In the genomic region with DNA sequence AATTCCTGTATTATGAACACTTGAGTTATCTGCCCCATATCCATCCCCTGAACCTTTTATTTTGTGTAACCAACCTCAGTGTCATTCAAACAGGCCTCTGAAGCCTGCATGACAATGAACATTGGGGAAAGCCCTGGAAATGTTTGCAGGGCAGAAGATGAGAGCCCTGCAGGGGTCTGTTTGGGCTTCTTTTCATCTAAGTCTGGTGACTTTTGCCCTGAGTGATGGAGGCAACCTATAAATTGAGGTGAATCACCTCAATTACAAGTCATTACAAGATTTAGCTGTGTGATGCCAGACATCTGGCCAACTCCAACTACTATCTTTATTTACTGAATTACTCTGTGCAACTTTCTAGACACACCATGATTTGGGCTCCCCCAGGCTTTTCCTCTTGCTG, we compare ENCODE assay signal across 17 cellular contexts.
DNase-seq lines count a peak whose midpoint lies in the region; ATAC-seq lines count a peak whose summit lies in the region.
"Had no signal": no experiment of that assay in that cellular context is flagged by ENCODE, and none has a peak within 500 bp of the region (broad histone marks: within the 10 kb centered on the region; RNA-seq: fewer than 3 reads in every experiment).

No MANE protein-coding gene starts in this region.

- peaks cover 2% of the 10 kb centered on the region for H3K27me3 Mint-ChIP-seq in activated CD4-positive, alpha-beta T cell treated with anti-CD3 and anti-CD28 coated beads for 36 hours
- H3K27me3 Mint-ChIP-seq in dendritic cell treated with granulocyte-macrophage colony-stimulating factor and Interleukin-4, amounts not matched to agents 40 ng/mL and 50 ng/mL, for 4 days = peaks cover 18% of the 10 kb centered on the region
- no peaks in the 10 kb centered on the region for H3K27me3 Mint-ChIP-seq in activated CD8-positive, alpha-beta memory T cell treated with anti-CD3 and anti-CD28 coated beads, Interleukin-2, amount 10 ng/mL, durations not matched to agents 7 days and 5 days
- H3K27me3 Mint-ChIP-seq: CD4-positive, alpha-beta memory T cell had no signal

- intact Hi-C loops in activated CD4-positive, alpha-beta T cell treated with anti-CD3 and anti-CD28 coated beads for 36 hours (cut with DNase I, micrococcal nuclease) = no loop called here
- intact Hi-C loops in dendritic cell treated with granulocyte-macrophage colony-stimulating factor and Interleukin-4, amounts not matched to agents 40 ng/mL and 50 ng/mL, for 4 days (cut with micrococcal nuclease) = loop anchor here (10.0 kb wide), 2 partner anchors 147 to 183 kb away; no protein-coding TSS in a partner anchor
- intact Hi-C loops in left ventricle myocardium superior (cut with micrococcal nuclease) = no loop called here

- H3K9me3 Mint-ChIP-seq in activated CD4-positive, alpha-beta T cell treated with anti-CD3 and anti-CD28 coated beads for 36 hours (ENCODE audit: low read depth) = no peaks in the 10 kb centered on the region
- peaks cover 22% of the 10 kb centered on the region for H3K9me3 Mint-ChIP-seq in dendritic cell treated with granulocyte-macrophage colony-stimulating factor and Interleukin-4, amounts not matched to agents 40 ng/mL and 50 ng/mL, for 4 days
- H3K9me3 Mint-ChIP-seq in activated CD8-positive, alpha-beta memory T cell treated with anti-CD3 and anti-CD28 coated beads, Interleukin-2, amount 10 ng/mL, durations not matched to agents 7 days and 5 days (ENCODE audit: low read depth) = no peaks in the 10 kb centered on the region

- DNase-seq in activated CD4-positive, alpha-beta T cell treated with anti-CD3 and anti-CD28 coated beads for 36 hours = peak; percentile 7
- no peak for DNase-seq in activated CD4-positive, alpha-beta T cell treated with anti-CD3 and anti-CD28 coated beads, Interleukin-2, amount 50 U/mL, for 4 hours
- DNase-seq in stimulated activated CD4-positive, alpha-beta T cell treated with anti-CD3 and anti-CD28 coated beads, Interleukin-1b, Interleukin-23, amount 100 ng/mL, for 48 hours = peak; percentile 21
- DNase-seq in stimulated activated CD4-positive, alpha-beta T cell treated with anti-CD3 and anti-CD28 coated beads, Interleukin-12 subunit alpha, Interleukin-12 subunit beta, amount 100 ng/mL, for 4 hours = no peak
- no peak for DNase-seq in activated CD8-positive, alpha-beta memory T cell treated with anti-CD3 and anti-CD28 coated beads, Interleukin-2, amount 10 ng/mL, durations not matched to agents 7 days and 5 days
- no peak for DNase-seq in CD1c-positive myeloid dendritic cell (ENCODE audit: extremely low spot score)
- no peak for DNase-seq in left ventricle myocardium superior
- DNase-seq: 8988T; BE2C; CD4-positive, alpha-beta memory T cell; DMS153; GF-D8; MV-4-11; NCI-H1694 treated with DMSO at 0.1 percent for 48 hours; SHP77 had no signal

- H3K27ac Mint-ChIP-seq in activated CD4-positive, alpha-beta T cell treated with anti-CD3 and anti-CD28 coated beads for 36 hours = peak overlapping the region; percentile 5
- peak overlapping the region; percentile 39 for H3K27ac Mint-ChIP-seq in dendritic cell treated with granulocyte-macrophage colony-stimulating factor and Interleukin-4, amounts not matched to agents 40 ng/mL and 50 ng/mL, for 4 days
- H3K27ac Mint-ChIP-seq in activated CD8-positive, alpha-beta memory T cell treated with anti-CD3 and anti-CD28 coated beads, Interleukin-2, amount 10 ng/mL, durations not matched to agents 7 days and 5 days = no peak overlapping the region

- no peak overlapping the region for H3K4me3 Mint-ChIP-seq in activated CD4-positive, alpha-beta T cell treated with anti-CD3 and anti-CD28 coated beads for 36 hours
- H3K4me3 Mint-ChIP-seq in dendritic cell treated with granulocyte-macrophage colony-stimulating factor and Interleukin-4, amounts not matched to agents 40 ng/mL and 50 ng/mL, for 4 days = no peak overlapping the region
- H3K4me3 Mint-ChIP-seq in activated CD8-positive, alpha-beta memory T cell treated with anti-CD3 and anti-CD28 coated beads, Interleukin-2, amount 10 ng/mL, durations not matched to agents 7 days and 5 days = no peak overlapping the region
- H3K4me3 Mint-ChIP-seq: CD4-positive, alpha-beta memory T cell had no signal

- CTCF ChIA-PET in activated CD4-positive, alpha-beta T cell treated with anti-CD3 and anti-CD28 coated beads for 36 hours (lab: Charles Lee) = no interaction called here
- CTCF ChIA-PET in activated CD8-positive, alpha-beta memory T cell treated with anti-CD3 and anti-CD28 coated beads, Interleukin-2, amount 10 ng/mL, durations not matched to agents 7 days and 5 days (lab: Charles Lee) = no interaction called here

- ATAC-seq in activated CD4-positive, alpha-beta T cell treated with anti-CD3 and anti-CD28 coated beads for 36 hours = peak; percentile 60
- ATAC-seq in activated CD8-positive, alpha-beta memory T cell treated with anti-CD3 and anti-CD28 coated beads, Interleukin-2, amount 10 ng/mL, durations not matched to agents 7 days and 5 days = no peak
- ATAC-seq in left ventricle myocardium superior = no peak
- ATAC-seq: HCT116 had no signal

- POLR2A ChIA-PET in activated CD4-positive, alpha-beta T cell treated with anti-CD3 and anti-CD28 coated beads for 36 hours (lab: Charles Lee) = no interaction called here

- peaks cover 16% of the 10 kb centered on the region for H3K4me1 Mint-ChIP-seq in activated CD4-positive, alpha-beta T cell treated with anti-CD3 and anti-CD28 coated beads for 36 hours
- peaks cover 50% of the 10 kb centered on the region for H3K4me1 Mint-ChIP-seq in dendritic cell treated with granulocyte-macrophage colony-stimulating factor and Interleukin-4, amounts not matched to agents 40 ng/mL and 50 ng/mL, for 4 days (ENCODE audit: low read depth)
- H3K4me1 Mint-ChIP-seq in activated CD8-positive, alpha-beta memory T cell treated with anti-CD3 and anti-CD28 coated beads, Interleukin-2, amount 10 ng/mL, durations not matched to agents 7 days and 5 days = peaks cover 12% of the 10 kb centered on the region

- no peaks in the 10 kb centered on the region for H3K36me3 Mint-ChIP-seq in activated CD4-positive, alpha-beta T cell treated with anti-CD3 and anti-CD28 coated beads for 36 hours (ENCODE audit: low read depth)
- H3K36me3 Mint-ChIP-seq in dendritic cell treated with granulocyte-macrophage colony-stimulating factor and Interleukin-4, amounts not matched to agents 40 ng/mL and 50 ng/mL, for 4 days (ENCODE audit: low read depth) = peaks cover 11% of the 10 kb centered on the region
- H3K36me3 Mint-ChIP-seq in activated CD8-positive, alpha-beta memory T cell treated with anti-CD3 and anti-CD28 coated beads, Interleukin-2, amount 10 ng/mL, durations not matched to agents 7 days and 5 days = no peaks in the 10 kb centered on the region
- H3K36me3 Mint-ChIP-seq: CD4-positive, alpha-beta memory T cell had no signal

Comparison
In these comparisons a context has a peak if more than half of its experiments do, and no peak if none do; other contexts are left out.
1. DNase-seq: peak in activated CD4-positive, alpha-beta T cell treated with anti-CD3 and anti-CD28 coated beads for 36 hours (single experiment) and stimulated activated CD4-positive, alpha-beta T cell treated with anti-CD3 and anti-CD28 coated beads, Interleukin-1b, Interleukin-23, amount 100 ng/mL, for 48 hours (single experiment); none in activated CD4-positive, alpha-beta T cell treated with anti-CD3 and anti-CD28 coated beads, Interleukin-2, amount 50 U/mL, for 4 hours (0 of 2), stimulated activated CD4-positive, alpha-beta T cell treated with anti-CD3 and anti-CD28 coated beads, Interleukin-12 subunit alpha, Interleukin-12 subunit beta, amount 100 ng/mL, for 4 hours (single experiment), activated CD8-positive, alpha-beta memory T cell treated with anti-CD3 and anti-CD28 coated beads, Interleukin-2, amount 10 ng/mL, durations not matched to agents 7 days and 5 days (single experiment), CD1c-positive myeloid dendritic cell (single experiment) and left ventricle myocardium superior (single experiment).